8 cellular contexts compared by ENCODE assay signal in genomic region chr1:59013276-59013927, GRCh38.
DNase-seq lines count a peak whose midpoint lies in the region; ATAC-seq and TF ChIP-seq lines count a peak whose summit lies in the region.

No MANE protein-coding gene starts in this region.

- H3K4me1 ChIP-seq in subcutaneous abdominal adipose tissue (ENCODE audit: control insufficient read depth in 5 of 5, insufficient read depth in 5 of 5, low read length in 5 of 5) = peaks cover 7 to 35% (median 32%) of the 10 kb centered on the region in 5 donors
- H3K4me1 ChIP-seq in Karpas-422 (ENCODE audit: low read length) = no peaks in the 10 kb centered on the region

- POLR2A ChIA-PET in activated CD8-positive, alpha-beta T cell treated with anti-CD3 and anti-CD28 coated beads for 36 hours (lab: Charles Lee) = no interaction called here

- no peak overlapping the region for H2AFZ ChIP-seq in Karpas-422 (ENCODE audit: low read length)

- H3K4me3 ChIP-seq in subcutaneous abdominal adipose tissue (ENCODE audit: low read depth in 1 of 5, low read length in 5 of 5) (peak overlapping the region; percentile 20 to 58 (median 52)), Karpas-422 (ENCODE audit: low read length) (no peak overlapping the region)

- no peaks in the 10 kb centered on the region for H3K79me2 ChIP-seq in Karpas-422 (ENCODE audit: low read length)

- no peaks in the 10 kb centered on the region for H3K27me3 Mint-ChIP-seq in activated CD8-positive, alpha-beta T cell treated with anti-CD3 and anti-CD28 coated beads for 36 hours

- H3K9me3 ChIP-seq in subcutaneous abdominal adipose tissue (ENCODE audit: control insufficient read depth in 5 of 5, low read length in 5 of 5) = peaks cover 0 to 5% (median 5%) of the 10 kb centered on the region in 5 donors
- no peaks in the 10 kb centered on the region for H3K9me3 ChIP-seq in Karpas-422 (ENCODE audit: low read length)

- no peaks in the 10 kb centered on the region for H3K9me2 ChIP-seq in Karpas-422 (replicated peaks; ENCODE audit: insufficient read depth, low read length)

- H3K9ac ChIP-seq in subcutaneous abdominal adipose tissue (ENCODE audit: low read length in 5 of 5) (peak overlapping the region; percentile 22 to 64 (median 48)), Karpas-422 (ENCODE audit: low read length) (no peak overlapping the region)

- H3K4me1 Mint-ChIP-seq in activated CD8-positive, alpha-beta T cell treated with anti-CD3 and anti-CD28 coated beads for 36 hours (ENCODE audit: low read depth) = peaks cover 18% of the 10 kb centered on the region

- H3K4me3 Mint-ChIP-seq in activated CD8-positive, alpha-beta T cell treated with anti-CD3 and anti-CD28 coated beads for 36 hours = no peak overlapping the region

- no peak for TF ChIP-seq CTCF in activated CD8-positive, alpha-beta T cell treated with anti-CD3 and anti-CD28 coated beads for 36 hours (IDR thresholded peaks at IDR 0.05)

- DNase-seq in iPS-NIHi7 (ENCODE audit: extremely low spot score) (peak; percentile 69), Karpas-422 (no peak), SKM-1 (lab: John Stamatoyannopoulos, UW; ENCODE audit: unreplicated experiment) (no peak)
- DNase-seq in activated CD8-positive, alpha-beta T cell treated with anti-CD3 and anti-CD28 coated beads for 36 hours = no peak

- no peak overlapping the region for H3K27ac Mint-ChIP-seq in activated CD8-positive, alpha-beta T cell treated with anti-CD3 and anti-CD28 coated beads for 36 hours

- peaks cover 1% of the 10 kb centered on the region for H3K9me3 Mint-ChIP-seq in activated CD8-positive, alpha-beta T cell treated with anti-CD3 and anti-CD28 coated beads for 36 hours

- ATAC-seq in GM19023 (IDR thresholded peaks at IDR 0.05; ENCODE audit: unreplicated experiment) (peak; percentile 69), HG02938 (IDR thresholded peaks at IDR 0.05; ENCODE audit: unreplicated experiment) (peak; percentile 41)
- ATAC-seq in activated CD8-positive, alpha-beta T cell treated with anti-CD3 and anti-CD28 coated beads for 36 hours = no peak

- H3K4me2 ChIP-seq in Karpas-422 (ENCODE audit: low read depth, low read length, poor library complexity, severe bottlenecking) = no peak overlapping the region

- CTCF ChIA-PET in activated CD8-positive, alpha-beta T cell treated with anti-CD3 and anti-CD28 coated beads for 36 hours (lab: Charles Lee) = no interaction called here

- H3K36me3 Mint-ChIP-seq in activated CD8-positive, alpha-beta T cell treated with anti-CD3 and anti-CD28 coated beads for 36 hours (ENCODE audit: low read depth) = no peaks in the 10 kb centered on the region

- H3K27me3 ChIP-seq in subcutaneous abdominal adipose tissue (ENCODE audit: control insufficient read depth in 5 of 5, insufficient read depth in 4 of 5, low read length in 5 of 5) (no peaks in the 10 kb centered on the region), Karpas-422 (ENCODE audit: low read length) (no peaks in the 10 kb centered on the region; the same call in 1 of the 2 replicates)

- intact Hi-C loops in activated CD8-positive, alpha-beta T cell treated with anti-CD3 and anti-CD28 coated beads for 36 hours (cut with micrococcal nuclease) = no loop called here

- 15 to 25% (median 15%) methylated on average over 16 of the region's 16 CpGs for WGBS in adipose tissue, 3 donors

- no peaks in the 10 kb centered on the region for H4K20me1 ChIP-seq in Karpas-422 (ENCODE audit: insufficient read depth, low read depth, low read length)

- H3K27ac ChIP-seq in adipose tissue (ENCODE audit: low read depth, low read length) (peak overlapping the region; percentile 9), subcutaneous abdominal adipose tissue (ENCODE audit: low read depth, low read length) (peak overlapping the region; percentile 91), Karpas-422 (ENCODE audit: low read length) (no peak overlapping the region)

- H3K36me3 ChIP-seq in subcutaneous abdominal adipose tissue (ENCODE audit: control insufficient read depth in 5 of 5, insufficient read depth in 5 of 5, low read length in 5 of 5) (no peaks in the 10 kb centered on the region), Karpas-422 (ENCODE audit: insufficient read depth, low read length) (no peaks in the 10 kb centered on the region)
